ENCODE assay signal across 8 cellular contexts in genomic region chr3:172666873-172667694, GRCh38. TPM values are rescaled to one million over a fixed set of nuclear protein-coding genes. Genes with fewer than 3 reads are reported as not detected.
A peak's percentile ranks its signal among the peaks of the same experiment; 100 is the strongest.
DNase-seq lines count a peak whose midpoint lies in the region; ATAC-seq and TF ChIP-seq lines count a peak whose summit lies in the region.

No MANE protein-coding gene starts in this region.

- H4K20me1 ChIP-seq in DND-41 (ENCODE audit: insufficient read depth, low read length) (no peaks in the 10 kb centered on the region), IMR-90 (ENCODE audit: insufficient read depth, low read length) (0 out of 2 replicates have a peak, but pooled peaks cover 5% of the 10 kb centered on the region), OCI-LY7 (ENCODE audit: insufficient read depth, low read length) (no peaks in the 10 kb centered on the region)

- CTCF ChIA-PET in IMR-90 (lab: Yijun Ruan, JAX), result interaction anchor here (0.6 to 1.2 kb wide), 6 partner anchors 8 to 190 kb away, joined by 3 to 5 read pairs (median 4); no protein-coding TSS in a partner anchor
- CTCF ChIA-PET in OCI-LY7 (lab: Charles Lee; ENCODE audit: unreplicated experiment), result no interaction called here

- no peak overlapping the region for H2AK9ac ChIP-seq in IMR-90 (replicated peaks; ENCODE audit: low read depth, low read length, poor library complexity)

- no peak overlapping the region for H2BK15ac ChIP-seq in IMR-90 (ENCODE audit: low read depth, low read length)

- no peak overlapping the region for H2BK20ac ChIP-seq in IMR-90 (ENCODE audit: low read depth, low read length)

- TF ChIP-seq CTCF in DND-41 (IDR thresholded peaks at IDR 0.05; ENCODE audit: borderline replicate concordance, extremely low read depth, low read length, poor library complexity, severe bottlenecking), result peak; percentile 95
- TF ChIP-seq CTCF in IMR-90 (conservative IDR thresholded peaks at IDR 0.05; ENCODE audit: low read depth, low read length), result peak; percentile 93
- peak; percentile 94 for TF ChIP-seq CTCF in OCI-LY7 (conservative IDR thresholded peaks at IDR 0.05; ENCODE audit: low read length)
- TF ChIP-seq CTCF in natural killer cell (IDR thresholded peaks at IDR 0.05), result peak; percentile 82

- POLR2A ChIA-PET in IMR-90 (lab: Charles Lee; ENCODE audit: unreplicated experiment) (no interaction called here), OCI-LY7 (lab: Charles Lee) (interaction anchor here (0.6 to 1.1 kb wide), 3 partner anchors 14 to 1396 kb away, joined by 3 to 5 read pairs (median 4); no protein-coding TSS in a partner anchor)

- no peak overlapping the region for H4K91ac ChIP-seq in IMR-90 (ENCODE audit: insufficient read depth, low read depth, low read length)

- H3K4me1 ChIP-seq in DND-41 (ENCODE audit: insufficient read depth, low read length) (peaks cover 15% of the 10 kb centered on the region), IMR-90 (ENCODE audit: control insufficient read depth, insufficient read depth, low read length) (0 out of 2 replicates have a peak, but pooled peaks cover 2% of the 10 kb centered on the region), OCI-LY7 (ENCODE audit: insufficient read depth, low read length, poor library complexity, severe bottlenecking) (peaks cover 8% of the 10 kb centered on the region)

- intact Hi-C loops in IMR-90 (cut with micrococcal nuclease) (loop anchor here (1.0 to 5.0 kb wide), 3 partner anchors 177 to 335 kb away; no protein-coding TSS in a partner anchor), OCI-LY7 (cut with micrococcal nuclease; ENCODE audit: unreplicated experiment) (loop anchor here (1.0 kb wide), 1 partner anchor 177 kb away; no protein-coding TSS in a partner anchor), natural killer cell (cut with micrococcal nuclease) (loop anchor here (1.0 to 2.0 kb wide), 3 partner anchors 70 to 335 kb away; no protein-coding TSS in a partner anchor)

- BruUV-seq in IMR-90 (replicated peaks; lab: Mats Ljungman, UMichigan), result no TSS peak
- BruUV-seq in OCI-LY7 (replicated peaks; lab: Mats Ljungman, UMichigan), result no TSS peak

- peaks cover 38 to 44% of the 10 kb centered on the region in 2 donors for H3K4me1 Mint-ChIP-seq in natural killer cell

- no peak overlapping the region for H3K4me3 ChIP-seq in DND-41 (ENCODE audit: low read depth in 1 of 2, low read length in 2 of 2)
- H3K4me3 ChIP-seq in IMR-90 (ENCODE audit: insufficient read depth, low read depth, low read length), result no peak overlapping the region
- no peak overlapping the region for H3K4me3 ChIP-seq in OCI-LY7 (ENCODE audit: low read depth, low read length, poor library complexity, severe bottlenecking)

- peaks cover 2 to 10% of the 10 kb centered on the region in 2 donors for H3K9me3 Mint-ChIP-seq in natural killer cell

- H2BK5ac ChIP-seq in IMR-90 (ENCODE audit: low read depth, low read length, poor library complexity, severe bottlenecking), result no peak overlapping the region

- no peak overlapping the region for H2BK120ac ChIP-seq in IMR-90 (ENCODE audit: low read depth, low read length)

- TF ChIP-seq POLR2A in IMR-90 (IDR thresholded peaks at IDR 0.05; ENCODE audit: low read depth, low read length) (no peak), erythroblast (IDR thresholded peaks at IDR 0.05; ENCODE audit: low read length) (no peak)

- H3K27ac Mint-ChIP-seq in natural killer cell, result peak overlapping the region; percentile 84 to 85

- H3K27me3 ChIP-seq in DND-41 (ENCODE audit: insufficient read depth, low read length, poor library complexity), result no peaks in the 10 kb centered on the region
- no peaks in the 10 kb centered on the region for H3K27me3 ChIP-seq in IMR-90 (ENCODE audit: control insufficient read depth, insufficient read depth, low read length)

- peak overlapping the region in 1 of 2 experiments; percentile 53; a peak in 1 of 4 replicates for H4K8ac ChIP-seq in IMR-90 (ENCODE audit: low read depth in 2 of 2, low read length in 2 of 2)

- peaks cover 27% of the 10 kb centered on the region for H3K36me3 Mint-ChIP-seq in natural killer cell

- TF ChIP-seq RAD21 in IMR-90 (IDR thresholded peaks at IDR 0.05; ENCODE audit: low read length), result peak; percentile 93

- H3K9ac ChIP-seq in DND-41 (ENCODE audit: low read depth, low read length) (0 out of 2 replicates have a peak overlapping the region, but pooled peaks have one; percentile 3), IMR-90 (ENCODE audit: low read depth, low read length) (no peak overlapping the region)

- no peak overlapping the region for H3K18ac ChIP-seq in IMR-90 (ENCODE audit: low read depth, low read length)

- peak overlapping the region; percentile 87 for H3K4me3 Mint-ChIP-seq in natural killer cell

- H3K79me1 ChIP-seq in IMR-90 (ENCODE audit: low read depth in 1 of 2, low read length in 2 of 2), result peaks cover 22 to 36% of the 10 kb centered on the region in 2 experiments

- peak overlapping the region; percentile 60 for H2AFZ ChIP-seq in DND-41 (ENCODE audit: low read depth, low read length)
- H2AFZ ChIP-seq in IMR-90 (replicated peaks; ENCODE audit: low read length, poor library complexity), result no peak overlapping the region
- no peak overlapping the region for H2AFZ ChIP-seq in OCI-LY7 (ENCODE audit: low read length)

- no peak overlapping the region for H3K14ac ChIP-seq in IMR-90 (replicated peaks; ENCODE audit: low read depth, low read length)

- H4K5ac ChIP-seq in IMR-90 (ENCODE audit: low read depth, low read length), result no peak overlapping the region

- no peak overlapping the region for H3K23ac ChIP-seq in IMR-90 (ENCODE audit: low read depth, low read length)

- H3K27me3 Mint-ChIP-seq in natural killer cell (ENCODE audit: low read depth in 2 of 2), result no peaks in the 10 kb centered on the region

- H3K4me2 ChIP-seq in DND-41 (ENCODE audit: insufficient read depth, low read length), result peak overlapping the region; percentile 34
- no peak overlapping the region for H3K4me2 ChIP-seq in IMR-90 (ENCODE audit: low read depth, low read length)
- H3K4me2 ChIP-seq in OCI-LY7 (ENCODE audit: low read length), result no peak overlapping the region

- no peak overlapping the region for H2AK5ac ChIP-seq in IMR-90 (ENCODE audit: low read depth, low read length)

- DNase-seq in DND-41 (peak; percentile 86), IMR-90 (peak; percentile 83), OCI-LY7 (ENCODE audit: low spot score) (peak; percentile 82), erythroblast (lab: John Stamatoyannopoulos, UW) (peak; percentile 82 to 87), natural killer cell (peak; percentile 68)
- DNase-seq in activated CD8-positive, alpha-beta memory T cell treated with anti-CD3 and anti-CD28 coated beads, Interleukin-2, amount 50 U/mL, for 4 hours, result peak; percentile 64
- DNase-seq in stimulated activated naive CD4-positive, alpha-beta T cell treated with Interleukin-2 at 50 U/mL for 16 hours (lab: John Stamatoyannopoulos, UW), result peak; percentile 73

- peak; percentile 99 for ATAC-seq in DND-41 (ENCODE audit: insufficient read depth, low read depth)
- ATAC-seq in GM21717 (IDR thresholded peaks at IDR 0.05; ENCODE audit: unreplicated experiment), result peak; percentile 95
- ATAC-seq in IMR-90 (ENCODE audit: low read depth), result peak; percentile 96
- ATAC-seq in natural killer cell, result peak; percentile 95 to 99 (median 99)

- H3K9me1 ChIP-seq in IMR-90 (ENCODE audit: insufficient read depth, low read length), result no peaks in the 10 kb centered on the region

- in situ Hi-C loops in IMR-90 (cut with MboI; ENCODE audit: low sequenced_read_pairs), result loop anchor here (10.0 kb wide), 1 partner anchor 302 kb away; no protein-coding TSS in a partner anchor

- no peaks in the 10 kb centered on the region for H3K9me2 ChIP-seq in OCI-LY7 (ENCODE audit: insufficient read depth, low read length)

- H3K4ac ChIP-seq in IMR-90 (ENCODE audit: low read depth, low read length), result no peak overlapping the region

- H3K9me3 ChIP-seq in DND-41 (ENCODE audit: insufficient read depth, low read length, severe bottlenecking) (no peaks in the 10 kb centered on the region), IMR-90 (ENCODE audit: control insufficient read depth, insufficient read depth, low read length) (no peaks in the 10 kb centered on the region), OCI-LY7 (ENCODE audit: low read length) (no peaks in the 10 kb centered on the region)

- 100% methylated on average over 1 of the region's 16 CpGs; no CpG with 5 or more reads in 1 of the 2 experiments for WGBS in IMR-90 (ENCODE audit: extremely low coverage in 2 of 2, insufficient read length in 1 of 2), 2 experiments

- no peak overlapping the region for H3K56ac ChIP-seq in IMR-90 (ENCODE audit: extremely low read depth, insufficient read depth, low read length)

- H3K27ac ChIP-seq in DND-41 (ENCODE audit: low read length), result peak overlapping the region; percentile 56
- H3K27ac ChIP-seq in IMR-90 (ENCODE audit: insufficient read depth, low read length), result no peak overlapping the region
- H3K27ac ChIP-seq in OCI-LY7 (ENCODE audit: low read depth, low read length, poor library complexity, severe bottlenecking), result no peak overlapping the region

- dilution Hi-C loops in IMR-90 (cut with HindIII; ENCODE audit: low sequenced_read_pairs, unreplicated experiment), result no loop called here

- H3K36me3 ChIP-seq in DND-41 (ENCODE audit: insufficient read depth, low read length) (no peaks in the 10 kb centered on the region), IMR-90 (ENCODE audit: control insufficient read depth, insufficient read depth, low read length) (no peaks in the 10 kb centered on the region), OCI-LY7 (ENCODE audit: insufficient read depth, low read length) (no peaks in the 10 kb centered on the region)

- H3K79me2 ChIP-seq in DND-41 (ENCODE audit: insufficient read depth, low read length), result no peaks in the 10 kb centered on the region
- no peaks in the 10 kb centered on the region for H3K79me2 ChIP-seq in OCI-LY7 (ENCODE audit: insufficient read depth, low read depth, low read length)

TF ChIP-seq in IMR-90, 13 proteins besides CTCF, POLR2A, EP300 and RAD21 (continues in another document):
- TF ChIP-seq SMC3 (IDR thresholded peaks at IDR 0.05; ENCODE audit: low read depth, low read length) (peak; percentile 82), CEBPB (IDR thresholded peaks at IDR 0.05; ENCODE audit: low read depth, low read length) (peak; percentile 15; the same call in 1 of the 2 replicates)

RNA-seq across cellular contexts. Expression of gene NCEH1, which starts 43.8 kb away (rescaled TPM):
- 23.3 and 28.9 TPM in 2 replicates for total RNA-seq in IMR-90 (2012; rRNA removed)
- polyA plus RNA-seq in IMR-90 (2012; rRNA removed), result 22.3 and 23.5 TPM in 2 replicates
- polyA plus RNA-seq in IMR-90 (2012; cell fraction: cytosol; rRNA removed), result 8.0 and 12.7 TPM in 2 replicates
- polyA plus RNA-seq in IMR-90 (2012; cell fraction: nucleus; rRNA removed; ENCODE audit: low replicate concordance), result 5.1 and 13.7 TPM in 2 replicates
- 2.3 and 2.7 TPM in 2 replicates for total RNA-seq in OCI-LY7 (2014; rRNA removed; shearing (Covaris generic))
- total RNA-seq in OCI-LY7 (2022), result 7.8 and 8.2 TPM in 2 replicates
- total RNA-seq in natural killer cell, result 1 to 10 TPM; 3.5 to 6.8 (median 5.3) TPM
